Comparison of ENCODE assay signal across 23 cellular contexts in the genomic region with DNA sequence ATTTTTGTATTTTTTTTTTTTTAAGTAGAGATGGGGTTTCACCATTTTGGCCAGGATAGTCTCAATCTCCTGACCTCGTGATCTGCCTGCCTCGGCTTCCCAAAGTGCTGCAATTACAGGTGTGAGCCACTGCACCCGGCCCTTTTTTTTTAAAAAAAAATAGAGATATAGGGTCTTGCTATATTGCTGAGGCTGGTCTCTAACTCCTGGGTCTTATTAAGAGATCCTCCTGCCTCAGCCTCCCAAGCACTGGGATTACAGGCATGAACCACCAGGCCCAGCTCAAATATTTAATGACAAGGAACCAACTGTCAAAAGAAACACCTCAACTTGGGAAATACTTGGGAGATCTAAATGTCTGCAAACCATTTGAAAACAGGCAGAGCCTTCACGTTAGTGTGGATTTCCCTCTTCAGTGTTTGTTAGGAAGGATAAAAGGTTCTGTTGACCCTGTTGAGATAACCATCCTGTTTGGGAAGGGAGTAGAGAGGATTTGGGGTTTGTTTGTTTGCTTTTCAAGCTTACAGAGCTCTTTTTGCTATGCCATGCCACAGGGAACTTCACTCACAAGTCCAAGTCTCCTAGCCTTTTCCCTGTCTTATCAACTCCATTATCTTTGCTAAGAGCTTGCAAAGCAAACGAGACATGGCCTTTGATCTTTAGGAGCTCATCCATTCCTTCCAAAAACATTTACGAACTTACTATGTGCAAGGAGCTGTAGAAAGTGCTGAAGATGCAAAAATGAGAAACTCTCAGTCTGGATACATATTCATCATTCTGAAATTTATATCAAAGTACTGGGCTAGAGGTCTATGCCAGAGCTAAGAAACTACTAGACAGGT. TPM values are rescaled to one million over a fixed set of nuclear protein-coding genes. Genes with fewer than 3 reads are reported as not detected.
DNase-seq lines count a peak whose midpoint lies in the region; ATAC-seq and TF ChIP-seq lines count a peak whose summit lies in the region.
"Had no signal": no experiment of that assay in that cellular context is flagged by ENCODE, and none has a peak within 500 bp of the region (broad histone marks: within the 10 kb centered on the region; RNA-seq: fewer than 3 reads in every experiment).

No MANE protein-coding gene starts in this region.

- H2BK120ac ChIP-seq in IMR-90 (ENCODE audit: low read depth, low read length): no peak overlapping the region

- no peak overlapping the region for H3K23ac ChIP-seq in IMR-90 (ENCODE audit: low read depth, low read length)

- no peak overlapping the region for H3K14ac ChIP-seq in IMR-90 (replicated peaks; ENCODE audit: low read depth, low read length)

- H3K4me3 ChIP-seq in IMR-90 (ENCODE audit: insufficient read depth, low read depth, low read length) (no peak overlapping the region), endodermal cell (ENCODE audit: low read length) (no peak overlapping the region), parathyroid adenoma (ENCODE audit: low read depth, low read length) (no peak overlapping the region), HAP-1 (no peak overlapping the region)
- H3K4me3 ChIP-seq: GM12878, MG63, PC-9 had no signal

- H4K5ac ChIP-seq in IMR-90 (ENCODE audit: low read depth, low read length): no peak overlapping the region

- H3K27ac ChIP-seq in 22Rv1: peak overlapping the region; percentile 77
- no peak overlapping the region for H3K27ac ChIP-seq in IMR-90 (ENCODE audit: insufficient read depth, low read length)
- H3K27ac ChIP-seq in endodermal cell (ENCODE audit: low read depth, low read length): no peak overlapping the region
- peak overlapping the region; percentile 87 for H3K27ac ChIP-seq in parathyroid adenoma
- H3K27ac ChIP-seq: HL-60, PC-9 had no signal

- peaks cover 34% of the 10 kb centered on the region for H3K79me2 ChIP-seq in parathyroid adenoma

- peaks cover 28% of the 10 kb centered on the region for H3K4me1 Mint-ChIP-seq in endodermal cell
- H3K4me1 Mint-ChIP-seq: B cell, H9 had no signal

- no peak for DNase-seq in IMR-90
- DNase-seq in endodermal cell: no peak
- no peak for DNase-seq in HAP-1 (ENCODE audit: low spot score in 2 of 2)
- no peak for DNase-seq in NCI-H2196 treated with DMSO at 0.1 percent for 48 hours (lab: John Stamatoyannopoulos, UW; ENCODE audit: unreplicated experiment)
- DNase-seq in NCI-H1417 (lab: John Stamatoyannopoulos, UW): no peak
- DNase-seq: DND-41, H9, Karpas-422, MG63, NCI-H1048, NCI-H1436, NCI-H1930, NCI-H2227 treated with DMSO at 0.1 percent for 48 hours, NCI-H510A, NCI-H748 treated with DMSO at 0.1 percent for 48 hours, PC-9, RPMI8226, SHP77 had no signal

- H4K20me1 ChIP-seq in IMR-90 (ENCODE audit: insufficient read depth, low read length): no peaks in the 10 kb centered on the region; the same call in 1 of the 2 replicates

- no peak overlapping the region for H2AFZ ChIP-seq in IMR-90 (replicated peaks; ENCODE audit: low read length, poor library complexity)
- no peak overlapping the region for H2AFZ ChIP-seq in parathyroid adenoma
- H2AFZ ChIP-seq: PC-9 had no signal

- H3K56ac ChIP-seq in IMR-90 (ENCODE audit: extremely low read depth, insufficient read depth, low read length): no peak overlapping the region

- dilution Hi-C loops in IMR-90 (cut with HindIII; ENCODE audit: low sequenced_read_pairs, unreplicated experiment): no loop called here

- BruUV-seq in IMR-90 (replicated peaks; lab: Mats Ljungman, UMichigan): no TSS peak

- no peak for TF ChIP-seq POLR2A in IMR-90 (IDR thresholded peaks at IDR 0.05; ENCODE audit: low read depth, low read length)

- H3K9me1 ChIP-seq in IMR-90 (ENCODE audit: insufficient read depth, low read length): peaks cover 3% of the 10 kb centered on the region; the same call in 1 of the 2 replicates

- WGBS in IMR-90 (ENCODE audit: extremely low coverage in 2 of 2, insufficient read length in 1 of 2), 2 experiments: 40% methylated on average over 1 of the region's 6 CpGs; no CpG with 5 or more reads in 1 of the 2 experiments
- WGBS in endodermal cell (ENCODE audit: insufficient coverage in 1 of 2, insufficient read length in 1 of 2), 2 experiments: 54 to 83% methylated on average over 3 to 6 of the region's 6 CpGs

- H3K9me3 Mint-ChIP-seq in endodermal cell: no peaks in the 10 kb centered on the region
- H3K9me3 Mint-ChIP-seq: H9 had no signal

- no peak overlapping the region for H3K4me2 ChIP-seq in IMR-90 (ENCODE audit: low read depth, low read length)
- peak overlapping the region; percentile 16 for H3K4me2 ChIP-seq in parathyroid adenoma (ENCODE audit: low read length)
- H3K4me2 ChIP-seq: PC-9 had no signal

- POLR2A ChIA-PET in IMR-90 (lab: Charles Lee; ENCODE audit: unreplicated experiment): no interaction called here

- no peak overlapping the region for H3K4ac ChIP-seq in IMR-90 (ENCODE audit: low read depth, low read length)

- H3K27ac Mint-ChIP-seq in endodermal cell: peak overlapping the region; percentile 89
- H3K27ac Mint-ChIP-seq: B cell, H9 had no signal

- H3K9me3 ChIP-seq in IMR-90 (ENCODE audit: control insufficient read depth, insufficient read depth, low read length) (no peaks in the 10 kb centered on the region), endodermal cell (ENCODE audit: control insufficient read depth, low read length) (no peaks in the 10 kb centered on the region), parathyroid adenoma (ENCODE audit: control insufficient read depth, low read length) (no peaks in the 10 kb centered on the region), HAP-1 (no peaks in the 10 kb centered on the region)
- H3K9me3 ChIP-seq: MG63 had no signal

- in situ Hi-C loops in IMR-90 (cut with MboI; ENCODE audit: low sequenced_read_pairs) (no loop called here), HAP-1 (cut with MboI; ENCODE audit: low sequenced_read_pairs) (no loop called here)

- no peaks in the 10 kb centered on the region; a peak in 1 of 4 replicates for H3K79me1 ChIP-seq in IMR-90 (ENCODE audit: low read depth in 1 of 2, low read length in 2 of 2)

- H3K4me1 ChIP-seq in IMR-90 (ENCODE audit: control insufficient read depth, insufficient read depth, low read length) (no peaks in the 10 kb centered on the region), endodermal cell (ENCODE audit: control insufficient read depth, insufficient read depth, low read length) (peaks cover 9% of the 10 kb centered on the region), parathyroid adenoma (peaks cover 39% of the 10 kb centered on the region), HAP-1 (no peaks in the 10 kb centered on the region)

- H3K9ac ChIP-seq in IMR-90 (ENCODE audit: low read depth, low read length) (no peak overlapping the region), endodermal cell (ENCODE audit: extremely low read depth, low read length, poor library complexity, severe bottlenecking) (no peak overlapping the region), parathyroid adenoma (no peak overlapping the region)

- H2BK20ac ChIP-seq in IMR-90 (ENCODE audit: low read depth, low read length): no peak overlapping the region

- H3K36me3 Mint-ChIP-seq in endodermal cell (ENCODE audit: low read depth): peaks cover 6% of the 10 kb centered on the region

- H4K8ac ChIP-seq in IMR-90 (ENCODE audit: low read depth in 2 of 2, low read length in 2 of 2): no peak overlapping the region

- H3K27me3 Mint-ChIP-seq in endodermal cell (ENCODE audit: insufficient read depth): peaks cover 11% of the 10 kb centered on the region
- H3K27me3 Mint-ChIP-seq: B cell had no signal

- H3K18ac ChIP-seq in IMR-90 (ENCODE audit: low read depth, low read length): no peak overlapping the region

- H2AK5ac ChIP-seq in IMR-90 (ENCODE audit: low read depth, low read length): no peak overlapping the region

- no peak overlapping the region for H2BK5ac ChIP-seq in IMR-90 (ENCODE audit: low read depth, low read length, poor library complexity, severe bottlenecking)

- intact Hi-C loops in IMR-90 (cut with micrococcal nuclease): no loop called here

- H2AK9ac ChIP-seq in IMR-90 (replicated peaks; ENCODE audit: low read depth, low read length, poor library complexity): no peak overlapping the region

- TF ChIP-seq RAD21 in IMR-90 (IDR thresholded peaks at IDR 0.05; ENCODE audit: low read length): no peak

- H3K4me3 Mint-ChIP-seq in endodermal cell: peak overlapping the region; percentile 20
- H3K4me3 Mint-ChIP-seq: B cell, H9 had no signal

- no peak overlapping the region for H2BK15ac ChIP-seq in IMR-90 (ENCODE audit: low read depth, low read length)

- H3K27me3 ChIP-seq in IMR-90 (ENCODE audit: control insufficient read depth, insufficient read depth, low read length) (no peaks in the 10 kb centered on the region), endodermal cell (ENCODE audit: control insufficient read depth, insufficient read depth, low read length, poor library complexity, severe bottlenecking) (no peaks in the 10 kb centered on the region), parathyroid adenoma (ENCODE audit: control insufficient read depth, insufficient read depth, low read length) (no peaks in the 10 kb centered on the region), HAP-1 (ENCODE audit: low read depth) (no peaks in the 10 kb centered on the region)
- H3K27me3 ChIP-seq: MG63 had no signal

- no peak for ATAC-seq in IMR-90 (ENCODE audit: low read depth)
- ATAC-seq: GM12878 had no signal

- CTCF ChIA-PET in IMR-90 (lab: Yijun Ruan, JAX): no interaction called here

- TF ChIP-seq CTCF in 22Rv1 (IDR thresholded peaks at IDR 0.05) (no peak), IMR-90 (conservative IDR thresholded peaks at IDR 0.05; ENCODE audit: low read depth, low read length) (no peak), endodermal cell (conservative IDR thresholded peaks at IDR 0.05) (no peak), parathyroid adenoma (IDR thresholded peaks at IDR 0.05) (no peak)

- H3K36me3 ChIP-seq in IMR-90 (ENCODE audit: control insufficient read depth, insufficient read depth, low read length) (peaks cover 2% of the 10 kb centered on the region; the same call in 1 of the 2 replicates), endodermal cell (ENCODE audit: control insufficient read depth, insufficient read depth, low read length) (no peaks in the 10 kb centered on the region), parathyroid adenoma (ENCODE audit: control insufficient read depth, insufficient read depth, low read length) (no peaks in the 10 kb centered on the region), HAP-1 (replicated peaks) (no peaks in the 10 kb centered on the region)

- no peak overlapping the region for H4K91ac ChIP-seq in IMR-90 (ENCODE audit: insufficient read depth, low read depth, low read length)

RNA-seq across cellular contexts. Expression of a gene that starts 7.5 kb away (rescaled TPM):
- 4.2 and 4.3 TPM in 2 replicates for total RNA-seq in IMR-90 (2012; rRNA removed)
- 8.1 and 8.9 TPM in 2 replicates for polyA plus RNA-seq in IMR-90 (2012; rRNA removed)
- 3.1 and 6.5 TPM in 2 replicates for polyA plus RNA-seq in IMR-90 (2012; cell fraction: cytosol; rRNA removed)
- 7.3 and 16.5 TPM in 2 replicates for polyA plus RNA-seq in IMR-90 (2012; cell fraction: nucleus; rRNA removed; ENCODE audit: low replicate concordance)
- total RNA-seq in endodermal cell: 1 to 10 TPM; 2.3 to 6.2 TPM
- polyA plus RNA-seq in endodermal cell (2013, experiment 1 of 2): 12.0 TPM
- polyA plus RNA-seq in endodermal cell (2013, experiment 2 of 2): 10.4 TPM
- total RNA-seq: B cell had no signal

RNA-seq across cellular contexts. Expression of a gene that starts 15.5 kb away (rescaled TPM):
- 49.1 and 53.3 TPM in 2 replicates for total RNA-seq in IMR-90 (2012; rRNA removed)
- polyA plus RNA-seq in IMR-90 (2012; rRNA removed): 35.1 and 41.4 TPM in 2 replicates
- polyA plus RNA-seq in IMR-90 (2012; cell fraction: cytosol; rRNA removed): 25.0 and 35.4 TPM in 2 replicates
- polyA plus RNA-seq in IMR-90 (2012; cell fraction: nucleus; rRNA removed; ENCODE audit: low replicate concordance): 19.0 and 52.8 TPM in 2 replicates
- total RNA-seq in endodermal cell: 10 to 100 TPM; 44.6 to 48.8 TPM
- polyA plus RNA-seq in endodermal cell (2013, experiment 1 of 2): 71.1 TPM
- polyA plus RNA-seq in endodermal cell (2013, experiment 2 of 2): 71.0 TPM

Comparison
In these comparisons a context has a peak if more than half of its experiments do, and no peak if none do; other contexts are left out.
1. H3K27ac ChIP-seq: peak in 22Rv1 (single experiment) and parathyroid adenoma (single experiment); none in IMR-90 (single experiment) and endodermal cell (single experiment).